ENCODE assay signal across 9 cellular contexts in genomic region chr2:189633392-189633811, GRCh38. TPM values are rescaled to one million over a fixed set of nuclear protein-coding genes. Genes with fewer than 3 reads are reported as not detected.
DNase-seq lines count a peak whose midpoint lies in the region; ATAC-seq and TF ChIP-seq lines count a peak whose summit lies in the region.
"Had no signal": no experiment of that assay in that cellular context is flagged by ENCODE, and none has a peak within 500 bp of the region (broad histone marks: within the 10 kb centered on the region; RNA-seq: fewer than 3 reads in every experiment).

No MANE protein-coding gene starts in this region.

- H3K79me2 ChIP-seq in DOHH2 (ENCODE audit: control insufficient read depth, low read length): no peaks in the 10 kb centered on the region

- TF ChIP-seq CTCF in DOHH2 (IDR thresholded peaks at IDR 0.05; ENCODE audit: low read depth, low read length, poor library complexity, severe bottlenecking) (peak; percentile 46), chondrocyte (IDR thresholded peaks at IDR 0.05) (peak; percentile 68), sigmoid colon (IDR thresholded peaks at IDR 0.05) (no peak)

- H3K9me3 ChIP-seq in DOHH2 (ENCODE audit: control insufficient read depth, insufficient read depth, low read length) (no peaks in the 10 kb centered on the region), sigmoid colon (no peaks in the 10 kb centered on the region)
- H3K9me3 ChIP-seq in naive thymus-derived CD4-positive, alpha-beta T cell (ENCODE audit: control insufficient read depth in 2 of 3, low read length in 3 of 3): no peaks in the 10 kb centered on the region

- H3K36me3 ChIP-seq in DOHH2 (ENCODE audit: control insufficient read depth, low read length): no peaks in the 10 kb centered on the region
- H3K36me3 ChIP-seq in naive thymus-derived CD4-positive, alpha-beta T cell (ENCODE audit: control insufficient read depth in 2 of 3, insufficient read depth in 3 of 3, low read length in 3 of 3): no peaks in the 10 kb centered on the region
- H3K36me3 ChIP-seq in sigmoid colon: no peaks in the 10 kb centered on the region

- no peak overlapping the region for H3K4me2 ChIP-seq in DOHH2 (ENCODE audit: low read length)

- H3K9me2 ChIP-seq in DOHH2 (replicated peaks; ENCODE audit: control insufficient read depth, low read length): no peaks in the 10 kb centered on the region

- no peak overlapping the region for H3K27ac Mint-ChIP-seq in chondrocyte (ENCODE audit: unreplicated experiment)
- no peak overlapping the region for H3K27ac Mint-ChIP-seq in naive thymus-derived CD4-positive, alpha-beta T cell

- peaks cover 35% of the 10 kb centered on the region for H3K4me1 Mint-ChIP-seq in chondrocyte (ENCODE audit: low read depth)
- peaks cover 0 to 12% (median 3%) of the 10 kb centered on the region in 7 donors for H3K4me1 Mint-ChIP-seq in naive thymus-derived CD4-positive, alpha-beta T cell

- TF ChIP-seq EP300 in sigmoid colon (IDR thresholded peaks at IDR 0.05): no peak

- no peaks in the 10 kb centered on the region for H3F3A ChIP-seq in DOHH2 (ENCODE audit: control insufficient read depth, insufficient read depth)

- POLR2A ChIA-PET in naive thymus-derived CD4-positive, alpha-beta T cell (lab: Charles Lee): interaction anchor here (1.9 kb wide), 1 partner anchor 25 kb away, joined by 6 read pairs; no protein-coding TSS in a partner anchor

- in situ Hi-C loops in KBM-7 (cut with MboI; ENCODE audit: low pct_unique_long_range_greater_than_20kb, low sequenced_read_pairs): no loop called here

- intact Hi-C loops in naive thymus-derived CD4-positive, alpha-beta T cell (cut with micrococcal nuclease): loop anchor here (1.0 to 2.0 kb wide), 4 partner anchors 53 to 539 kb away; partner anchors contain the start of gene SLC40A1 (in 1 of the 2)
- intact Hi-C loops in sigmoid colon (cut with DNase I): loop anchor here (5.0 kb wide), 1 partner anchor 191 kb away; the partner anchor contains the start of gene WDR75

- DNase-seq in KBM-7: peak; percentile 14
- no peak for DNase-seq in chondrocyte (ENCODE audit: low spot score)
- peak in 5 of 9 donors; percentile 23 to 39 (median 31) for DNase-seq in naive thymus-derived CD4-positive, alpha-beta T cell
- no peak for DNase-seq in NCI-H1417 (lab: John Stamatoyannopoulos, UW)
- DNase-seq in sigmoid colon: no peak
- DNase-seq: activated effector memory CD4-positive, alpha-beta T cell treated with Interleukin-2 at 50 U/mL for 16 hours; SHP77 treated with DMSO at 0.1 percent for 48 hours had no signal

- H3K27me3 Mint-ChIP-seq in chondrocyte (ENCODE audit: low read depth): no peaks in the 10 kb centered on the region
- H3K27me3 Mint-ChIP-seq in naive thymus-derived CD4-positive, alpha-beta T cell: peaks cover 0 to 3% (median 0%) of the 10 kb centered on the region in 5 donors

- H3K36me3 Mint-ChIP-seq in chondrocyte (ENCODE audit: low read depth): no peaks in the 10 kb centered on the region
- no peaks in the 10 kb centered on the region for H3K36me3 Mint-ChIP-seq in naive thymus-derived CD4-positive, alpha-beta T cell

- WGBS in sigmoid colon, 2 donors: 90 to 95% methylated on average over 5 of the region's 5 CpGs

- H3K4me3 Mint-ChIP-seq in chondrocyte (ENCODE audit: unreplicated experiment): no peak overlapping the region
- H3K4me3 Mint-ChIP-seq in naive thymus-derived CD4-positive, alpha-beta T cell: no peak overlapping the region

- no peak overlapping the region for H3K4me3 ChIP-seq in DOHH2 (ENCODE audit: low read length)
- H3K4me3 ChIP-seq in naive thymus-derived CD4-positive, alpha-beta T cell (ENCODE audit: low read length): no peak overlapping the region
- H3K4me3 ChIP-seq in sigmoid colon: no peak overlapping the region

- H3K4me1 ChIP-seq in DOHH2 (ENCODE audit: control insufficient read depth, low read length) (no peaks in the 10 kb centered on the region), sigmoid colon (peaks cover 0 to 27% (median 16%) of the 10 kb centered on the region in 4 donors)
- no peaks in the 10 kb centered on the region for H3K4me1 ChIP-seq in naive thymus-derived CD4-positive, alpha-beta T cell (ENCODE audit: control insufficient read depth in 2 of 2, insufficient read depth in 2 of 2, low read length in 2 of 2)

- H3K9me3 Mint-ChIP-seq in chondrocyte (ENCODE audit: low read depth): no peaks in the 10 kb centered on the region
- H3K9me3 Mint-ChIP-seq in naive thymus-derived CD4-positive, alpha-beta T cell: no peaks in the 10 kb centered on the region

- CTCF ChIA-PET in naive thymus-derived CD4-positive, alpha-beta T cell (lab: Charles Lee): interaction anchor here (0.7 to 1.1 kb wide), 3 partner anchors 26 to 169 kb away, joined by 3 read pairs; no protein-coding TSS in a partner anchor

- 0 out of 2 replicates have a peak, but pooled peaks cover 4% of the 10 kb centered on the region for H3K27me3 ChIP-seq in DOHH2 (ENCODE audit: control insufficient read depth, low read length)
- no peaks in the 10 kb centered on the region for H3K27me3 ChIP-seq in naive thymus-derived CD4-positive, alpha-beta T cell (ENCODE audit: control insufficient read depth in 2 of 2, insufficient read depth in 2 of 2, low read length in 2 of 2)
- H3K27me3 ChIP-seq in sigmoid colon: no peaks in the 10 kb centered on the region

- ATAC-seq in naive thymus-derived CD4-positive, alpha-beta T cell: peak; percentile 52
- ATAC-seq in HG02763 (IDR thresholded peaks at IDR 0.05; ENCODE audit: unreplicated experiment): no peak

- H4K20me1 ChIP-seq in DOHH2 (ENCODE audit: control insufficient read depth, insufficient read depth, low read depth, low read length): no peaks in the 10 kb centered on the region

- no peak for TF ChIP-seq POLR2A in sigmoid colon (IDR thresholded peaks at IDR 0.05)

- H3K27ac ChIP-seq in DOHH2 (ENCODE audit: low read depth, low read length): no peak overlapping the region
- no peak overlapping the region for H3K27ac ChIP-seq in naive thymus-derived CD4-positive, alpha-beta T cell (ENCODE audit: low read depth, low read length)
- H3K27ac ChIP-seq in sigmoid colon: no peak overlapping the region

RNA-seq across cellular contexts. Expression of gene ASNSD1, which starts 27.9 kb away (rescaled TPM):
- total RNA-seq in chondrocyte: 36.1 to 43.1 TPM (median 39.5 TPM) in 3 replicates
- 10 to 100 TPM; 24.0 to 48.9 (median 40.7) TPM for total RNA-seq in naive thymus-derived CD4-positive, alpha-beta T cell
- 10 to 100 TPM; 50.6 to 69.3 TPM for polyA plus RNA-seq in naive thymus-derived CD4-positive, alpha-beta T cell
- 10 to 100 TPM; 41.5 to 56.6 (median 49.7) TPM for total RNA-seq in sigmoid colon
- polyA plus RNA-seq in sigmoid colon: 10 to 100 TPM; 22.5 to 37.8 (median 27.3) TPM

RNA-seq across cellular contexts. Expression of gene ANKAR, which starts 41.1 kb away (rescaled TPM):
- total RNA-seq in chondrocyte (4.0 to 6.4 TPM (median 4.4 TPM) in 3 replicates), sigmoid colon (10 to 100 TPM; 11.9 to 27.7 (median 23.9) TPM)
- total RNA-seq in naive thymus-derived CD4-positive, alpha-beta T cell: 10 to 100 TPM in 3 of 5 experiments, 1 to 10 TPM in 2; 4.3 to 17.9 (median 10.3) TPM
- polyA plus RNA-seq in naive thymus-derived CD4-positive, alpha-beta T cell: 1 to 10 TPM; 3.2 to 6.9 TPM
- 1 to 10 TPM; 2.1 to 2.5 (median 2.4) TPM for polyA plus RNA-seq in sigmoid colon

RNA-seq across cellular contexts. Expression of gene SLC40A1, which starts 52.8 kb away (rescaled TPM):
- 15.0 to 21.7 TPM (median 20.3 TPM) in 3 replicates for total RNA-seq in chondrocyte
- total RNA-seq in naive thymus-derived CD4-positive, alpha-beta T cell: 10 to 100 TPM in 4 of 5 experiments, 1 to 10 TPM in 1; 4.2 to 38.0 (median 24.4) TPM
- 100 to 1,000 TPM; 101 to 117 TPM for polyA plus RNA-seq in naive thymus-derived CD4-positive, alpha-beta T cell
- 10 to 100 TPM; 34.9 to 52.1 (median 46.9) TPM for total RNA-seq in sigmoid colon
- 100 to 1,000 TPM in 2 of 3 donors, 10 to 100 TPM in 1; 87.3 to 280 (median 216) TPM for polyA plus RNA-seq in sigmoid colon

Comparison
In these comparisons a context has a peak if more than half of its experiments do, and no peak if none do; other contexts are left out.
1. CTCF ChIP-seq: peak in DOHH2 (single experiment) and chondrocyte (single experiment); none in sigmoid colon (0 of 4).
2. DNase-seq: peak in KBM-7 (single experiment) and naive thymus-derived CD4-positive, alpha-beta T cell (5 of 9); none in chondrocyte (single experiment), NCI-H1417 (0 of 3) and sigmoid colon (single experiment).